8 cellular contexts compared by ENCODE assay signal in genomic region chr13:52862358-52863206, GRCh38. TPM values are rescaled to one million over a fixed set of nuclear protein-coding genes. Genes with fewer than 3 reads are reported as not detected.
DNase-seq lines count a peak whose midpoint lies in the region; ATAC-seq and TF ChIP-seq lines count a peak whose summit lies in the region.

No MANE protein-coding gene starts in this region.

- H3K4me3 Mint-ChIP-seq in type B pancreatic cell, result no peak overlapping the region

- no peaks in the 10 kb centered on the region for H3K36me3 Mint-ChIP-seq in type B pancreatic cell

- peak; percentile 34 for DNase-seq in stimulated activated CD4-positive, alpha-beta T cell treated with anti-CD3 and anti-CD28 coated beads, Interleukin-15, amount 100 ng/mL, for 24 hours
- no peak for DNase-seq in stimulated activated CD4-positive, alpha-beta T cell treated with anti-CD3 and anti-CD28 coated beads, Interleukin-1b, Interleukin-23, amount 100 ng/mL, for 48 hours
- DNase-seq in NCI-H526 (lab: John Stamatoyannopoulos, UW) (peak; percentile 20 to 67), epithelial cell of proximal tubule (ENCODE audit: low read depth) (no peak), type B pancreatic cell (ENCODE audit: extremely low spot score, unreplicated experiment) (no peak), germinal center (ENCODE audit: low spot score) (no peak)

- ATAC-seq in HG03025 (IDR thresholded peaks at IDR 0.05; ENCODE audit: low FRiP score, unreplicated experiment) (no peak), HG03378 (IDR thresholded peaks at IDR 0.05; ENCODE audit: unreplicated experiment) (no peak)

- peak; percentile 71 for TF ChIP-seq CTCF in epithelial cell of proximal tubule (conservative IDR thresholded peaks at IDR 0.05; ENCODE audit: low read depth, low read length)
- TF ChIP-seq CTCF in type B pancreatic cell (conservative IDR thresholded peaks at IDR 0.05), result peak; percentile 83

- no peaks in the 10 kb centered on the region for H3K9me3 Mint-ChIP-seq in type B pancreatic cell

- no peaks in the 10 kb centered on the region for H3K4me1 Mint-ChIP-seq in type B pancreatic cell (ENCODE audit: unreplicated experiment)

- H3K27ac Mint-ChIP-seq in type B pancreatic cell, result no peak overlapping the region

- H3K4me3 ChIP-seq in epithelial cell of proximal tubule (ENCODE audit: low read depth, low read length), result no peak overlapping the region

- peaks cover 33% of the 10 kb centered on the region for H3K27me3 Mint-ChIP-seq in type B pancreatic cell

RNA-seq across cellular contexts. Expression of gene PCDH8, which starts 14.1 kb away (rescaled TPM):
- total RNA-seq in epithelial cell of proximal tubule, result 2.0 TPM in 1 of 2 replicates, not detected in the other
- 0.36 and 8.1 TPM in 2 replicates for total RNA-seq in type B pancreatic cell (ENCODE audit: low replicate concordance)

Comparison
In these comparisons a context has a peak if more than half of its experiments do, and no peak if none do; other contexts are left out.
1. DNase-seq: peak in stimulated activated CD4-positive, alpha-beta T cell treated with anti-CD3 and anti-CD28 coated beads, Interleukin-15, amount 100 ng/mL, for 24 hours (single experiment) and NCI-H526 (2 of 2); none in stimulated activated CD4-positive, alpha-beta T cell treated with anti-CD3 and anti-CD28 coated beads, Interleukin-1b, Interleukin-23, amount 100 ng/mL, for 48 hours (single experiment), epithelial cell of proximal tubule (single experiment), type B pancreatic cell (single experiment) and germinal center (single experiment).